ENCODE assay signal across 2 cellular contexts in genomic region chr4:80253510-80253909, GRCh38.
A peak's percentile ranks its signal among the peaks of the same experiment; 100 is the strongest.
TF ChIP-seq lines count a peak whose summit lies in the region.

No MANE protein-coding gene starts in this region.

TF ChIP-seq in K562, 482 proteins besides CTCF, POLR2A, EP300 and RAD21 (continues in another document):
- TF ChIP-seq ZNF785 (CRISPR knock-in tag; IDR thresholded peaks at IDR 0.05): no peak
- no peak for TF ChIP-seq MCM7 (IDR thresholded peaks at IDR 0.05)
- TF ChIP-seq GTF2A2 (tag; IDR thresholded peaks at IDR 0.05): no peak
- no peak for TF ChIP-seq E2F5 (CRISPR knock-in tag; IDR thresholded peaks at IDR 0.05)
- no peak for TF ChIP-seq ZNF133 (CRISPR knock-in tag; IDR thresholded peaks at IDR 0.05)
- TF ChIP-seq POU5F1 (IDR thresholded peaks at IDR 0.05; ENCODE audit: borderline replicate concordance, low read depth, low read length, partially characterized antibody): no peak
- TF ChIP-seq ZNF3 (CRISPR knock-in tag; IDR thresholded peaks at IDR 0.05): no peak
- TF ChIP-seq ZNF143 (CRISPR knock-in tag; IDR thresholded peaks at IDR 0.05): no peak
- TF ChIP-seq CBFB (CRISPR knock-in tag; IDR thresholded peaks at IDR 0.05): no peak
- TF ChIP-seq ARID3B (CRISPR knock-in tag; IDR thresholded peaks at IDR 0.05; ENCODE audit: borderline replicate concordance): no peak
- TF ChIP-seq NFYB (IDR thresholded peaks at IDR 0.05; ENCODE audit: extremely low read depth, insufficient read length): no peak
- TF ChIP-seq ZNF77 (CRISPR knock-in tag; IDR thresholded peaks at IDR 0.05): no peak
- no peak for TF ChIP-seq E2F4 (CRISPR knock-in tag; IDR thresholded peaks at IDR 0.05; ENCODE audit: low read depth)
- TF ChIP-seq CBX3 (IDR thresholded peaks at IDR 0.05; ENCODE audit: borderline replicate concordance in 1 of 2, low read length in 2 of 2): peak in 1 of 2 experiments; percentile 82; a peak in 1 of 3 replicates
- no peak for TF ChIP-seq ZC3H4 (CRISPR knock-in tag; IDR thresholded peaks at IDR 0.05; ENCODE audit: borderline replicate concordance)
- TF ChIP-seq ZBTB40 (IDR thresholded peaks at IDR 0.05): no peak
- TF ChIP-seq ZBTB40 (CRISPR knock-in tag; IDR thresholded peaks at IDR 0.05): no peak

TF ChIP-seq in SK-N-SH, 30 proteins besides CTCF, POLR2A, EP300 and RAD21:
- TF ChIP-seq FOSL2 (IDR thresholded peaks at IDR 0.05; ENCODE audit: borderline replicate concordance, low read depth) (no peak), TCF12 (IDR thresholded peaks at IDR 0.05) (no peak), USF1 (IDR thresholded peaks at IDR 0.05; ENCODE audit: borderline replicate concordance, low read depth) (no peak), YY1 (IDR thresholded peaks at IDR 0.05; ENCODE audit: low read depth) (no peak), EZH2phosphoT487 (IDR thresholded peaks at IDR 0.05; ENCODE audit: borderline replicate concordance, low read depth) (no peak), IRF3 (IDR thresholded peaks at IDR 0.05; ENCODE audit: low read depth, low read length) (no peak), MAX (IDR thresholded peaks at IDR 0.05; ENCODE audit: low read depth) (no peak)
